9 cellular contexts compared by ENCODE assay signal in the genomic region with DNA sequence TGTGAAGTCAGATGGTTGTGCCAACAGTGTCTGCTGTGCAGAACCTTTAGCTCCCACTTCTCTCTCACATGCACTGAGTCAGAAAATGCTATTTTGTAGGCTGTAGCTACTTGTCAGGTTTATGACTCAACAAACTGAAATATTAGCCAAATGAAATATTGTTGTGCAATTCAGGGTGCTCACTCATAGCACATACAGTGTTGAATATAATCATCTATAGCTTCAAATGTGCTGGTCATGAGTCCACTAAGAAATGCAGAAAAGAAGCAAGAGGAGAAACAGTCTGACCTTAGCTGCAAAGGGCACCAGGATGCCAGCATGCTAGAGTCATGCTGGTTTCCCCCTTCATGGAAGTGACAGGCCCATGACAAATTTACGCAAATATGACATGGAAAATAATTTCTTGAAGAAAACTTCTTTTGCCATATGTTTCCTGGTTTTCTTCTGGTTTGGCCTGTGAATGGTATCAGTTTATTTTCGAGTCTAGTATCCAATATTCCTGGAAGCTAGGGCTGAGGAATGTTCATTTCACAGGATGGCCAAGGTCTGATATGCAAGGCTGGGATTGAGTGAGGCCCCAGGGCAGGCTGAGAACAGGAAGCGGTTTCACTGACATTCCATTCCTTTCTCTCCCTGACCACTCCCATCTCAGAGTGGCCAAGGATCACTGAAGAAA. TPM values are rescaled to one million over a fixed set of nuclear protein-coding genes. Genes with fewer than 3 reads are reported as not detected.
DNase-seq lines count a peak whose midpoint lies in the region; ATAC-seq, FAIRE-seq and TF ChIP-seq lines count a peak whose summit lies in the region.
"Had no signal": no experiment of that assay in that cellular context is flagged by ENCODE, and none has a peak within 500 bp of the region (broad histone marks: within the 10 kb centered on the region; RNA-seq: fewer than 3 reads in every experiment).

No MANE protein-coding gene starts in this region.

- H4K20me1 ChIP-seq in keratinocyte (ENCODE audit: control insufficient read depth, extremely low read depth, insufficient read depth, low read length): no peaks in the 10 kb centered on the region

- H3K79me2 ChIP-seq in keratinocyte (ENCODE audit: control insufficient read depth, insufficient read depth, low read length): no peaks in the 10 kb centered on the region

- FAIRE-seq in keratinocyte (lab: Jason Lieb, UNC): peak; percentile 98

- no peak overlapping the region for H3K9ac ChIP-seq in HUES64 (ENCODE audit: low read depth, low read length)
- peak overlapping the region; percentile 62 for H3K9ac ChIP-seq in keratinocyte (ENCODE audit: control insufficient read depth, extremely low read depth, insufficient read depth, low read length)

- POLR2A ChIA-PET in CD4-positive, alpha-beta T cell (lab: Charles Lee): no interaction called here

- CTCF ChIA-PET in CD4-positive, alpha-beta T cell (lab: Charles Lee): no interaction called here

- no peak overlapping the region for H3K4me3 Mint-ChIP-seq in activated T-cell treated with anti-CD3 and anti-CD28 coated beads, Interleukin-2, amount 50 U/mL, for 24 hours
- no peak overlapping the region for H3K4me3 Mint-ChIP-seq in CD4-positive, alpha-beta T cell

- no peak overlapping the region for H3K27ac Mint-ChIP-seq in activated T-cell treated with anti-CD3 and anti-CD28 coated beads, Interleukin-2, amount 50 U/mL, for 24 hours
- no peak overlapping the region for H3K27ac Mint-ChIP-seq in CD4-positive, alpha-beta T cell

- ATAC-seq in body of pancreas: peak; percentile 71
- no peak for ATAC-seq in CD4-positive, alpha-beta T cell (ENCODE audit: poor library complexity)

- no peak for TF ChIP-seq EP300 in suprapubic skin (IDR thresholded peaks at IDR 0.05)

- H3K27ac ChIP-seq in HUES64 (ENCODE audit: low read depth, low read length) (peak overlapping the region; percentile 34; the same call in 1 of the 2 replicates), body of pancreas (peak overlapping the region; percentile 52 to 86 (median 71)), keratinocyte (ENCODE audit: control insufficient read depth, insufficient read depth, low read length) (peak overlapping the region; percentile 94), suprapubic skin (peak overlapping the region; percentile 2), vagina (no peak overlapping the region)
- no peak overlapping the region for H3K27ac ChIP-seq in CD4-positive, alpha-beta T cell (ENCODE audit: low read depth, low read length)

- H3K4me2 ChIP-seq in keratinocyte (ENCODE audit: control insufficient read depth, extremely low read depth, insufficient read depth, low read depth, low read length): peak overlapping the region; percentile 81

- H3K9me3 ChIP-seq in HUES64 (ENCODE audit: insufficient read depth, low read depth, low read length): no peaks in the 10 kb centered on the region
- H3K9me3 ChIP-seq in body of pancreas: no peaks in the 10 kb centered on the region
- no peaks in the 10 kb centered on the region for H3K9me3 ChIP-seq in keratinocyte (ENCODE audit: control insufficient read depth, low read depth, low read length)
- H3K9me3 ChIP-seq in suprapubic skin: no peaks in the 10 kb centered on the region
- no peaks in the 10 kb centered on the region for H3K9me3 ChIP-seq in vagina
- H3K9me3 ChIP-seq in CD4-positive, alpha-beta T cell (ENCODE audit: control insufficient read depth, low read length): no peaks in the 10 kb centered on the region

- peaks cover 23% of the 10 kb centered on the region for H3K27me3 Mint-ChIP-seq in activated T-cell treated with anti-CD3 and anti-CD28 coated beads, Interleukin-2, amount 50 U/mL, for 24 hours
- peaks cover 10% of the 10 kb centered on the region for H3K27me3 Mint-ChIP-seq in CD4-positive, alpha-beta T cell

- no peaks in the 10 kb centered on the region for H3K27me3 ChIP-seq in HUES64 (ENCODE audit: insufficient read depth, low read length)
- H3K27me3 ChIP-seq in body of pancreas: no peaks in the 10 kb centered on the region
- no peaks in the 10 kb centered on the region for H3K27me3 ChIP-seq in keratinocyte (ENCODE audit: control insufficient read depth, extremely low read depth, insufficient read depth, low read length)
- H3K27me3 ChIP-seq in suprapubic skin: no peaks in the 10 kb centered on the region
- no peaks in the 10 kb centered on the region for H3K27me3 ChIP-seq in vagina
- no peaks in the 10 kb centered on the region for H3K27me3 ChIP-seq in CD4-positive, alpha-beta T cell (ENCODE audit: control insufficient read depth, insufficient read depth, low read length)

- no peaks in the 10 kb centered on the region for H3K4me1 Mint-ChIP-seq in activated T-cell treated with anti-CD3 and anti-CD28 coated beads, Interleukin-2, amount 50 U/mL, for 24 hours (ENCODE audit: low read depth)
- H3K4me1 Mint-ChIP-seq in CD4-positive, alpha-beta T cell (ENCODE audit: low read depth): no peaks in the 10 kb centered on the region

- H3K9me1 ChIP-seq in keratinocyte (ENCODE audit: control insufficient read depth, extremely low read depth, insufficient read depth, low read length): no peaks in the 10 kb centered on the region

- DNase-seq in body of pancreas (peak in 3 of 4 donors; percentile 19 to 54 (median 25)), keratinocyte (ENCODE audit: low read depth, low spot score) (peak; percentile 92), suprapubic skin (ENCODE audit: low spot score in 2 of 2) (peak in 1 of 2 donors; percentile 68), HUDEP-2 (lab: John Stamatoyannopoulos, UW; ENCODE audit: unreplicated experiment in 76 of 76) (no peak), vagina (ENCODE audit: extremely low spot score in 2 of 2) (no peak)
- DNase-seq in activated T-cell treated with anti-CD3 and anti-CD28 coated beads, Interleukin-2, amount 50 U/mL, for 24 hours: no peak
- no peak for DNase-seq in CD4-positive, alpha-beta T cell

- no peaks in the 10 kb centered on the region for H3K36me3 Mint-ChIP-seq in activated T-cell treated with anti-CD3 and anti-CD28 coated beads, Interleukin-2, amount 50 U/mL, for 24 hours (ENCODE audit: low read depth)
- H3K36me3 Mint-ChIP-seq in CD4-positive, alpha-beta T cell (ENCODE audit: low read depth): no peaks in the 10 kb centered on the region

- TF ChIP-seq POLR2A in body of pancreas (IDR thresholded peaks at IDR 0.05) (no peak), suprapubic skin (IDR thresholded peaks at IDR 0.05) (no peak), vagina (IDR thresholded peaks at IDR 0.05) (no peak)

- dilution Hi-C loops in keratinocyte (cut with MboI; ENCODE audit: extremely low pct_ligation_motif_present, low sequenced_read_pairs): no loop called here

- H3K4me3 ChIP-seq in HUES64 (ENCODE audit: low read length) (no peak overlapping the region), body of pancreas (no peak overlapping the region), keratinocyte (ENCODE audit: control insufficient read depth in 2 of 3, extremely low read depth in 1 of 3, insufficient read depth in 2 of 3, low read depth in 1 of 3, low read length in 3 of 3) (peak overlapping the region in 2 of 3 experiments; percentile 21 to 44), suprapubic skin (no peak overlapping the region), vagina (no peak overlapping the region)

- H3K4me1 ChIP-seq in HUES64 (ENCODE audit: insufficient read depth, low read length) (peaks cover 12% of the 10 kb centered on the region), body of pancreas (peaks cover 38% of the 10 kb centered on the region), keratinocyte (ENCODE audit: control insufficient read depth, extremely low read depth, insufficient read depth, low read length) (peaks cover 65% of the 10 kb centered on the region), suprapubic skin (peaks cover 42% of the 10 kb centered on the region), vagina (peaks cover 9% of the 10 kb centered on the region)

- intact Hi-C loops in body of pancreas (cut with DNase I): no loop called here
- intact Hi-C loops in vagina (cut with DNase I): no loop called here
- intact Hi-C loops in CD4-positive, alpha-beta T cell (cut with DNase I, micrococcal nuclease): no loop called here

- 63% methylated on average over 3 of the region's 3 CpGs for WGBS in HUES64
- WGBS in body of pancreas, 2 donors: 50 to 58% methylated on average over 3 of the region's 3 CpGs
- WGBS in suprapubic skin: 44% methylated on average over 3 of the region's 3 CpGs

- TF ChIP-seq CTCF in body of pancreas (IDR thresholded peaks at IDR 0.05) (no peak), keratinocyte (optimal IDR thresholded peaks at IDR 0.05 in 1 of 3, IDR thresholded peaks at IDR 0.05 in 1 of 3, conservative IDR thresholded peaks at IDR 0.05 in 1 of 3; ENCODE audit: extremely low read depth in 1 of 3, insufficient read depth in 2 of 3, low read length in 3 of 3) (no peak), suprapubic skin (IDR thresholded peaks at IDR 0.05) (no peak), vagina (IDR thresholded peaks at IDR 0.05) (no peak)
- no peak for TF ChIP-seq CTCF in CD4-positive, alpha-beta T cell (IDR thresholded peaks at IDR 0.05)

- H3K36me3 ChIP-seq in HUES64 (ENCODE audit: insufficient read depth, low read length) (no peaks in the 10 kb centered on the region), body of pancreas (replicated peaks in 1 of 2; ENCODE audit: insufficient read depth in 1 of 2, low read depth in 2 of 2) (no peaks in the 10 kb centered on the region), keratinocyte (ENCODE audit: control insufficient read depth in 2 of 2, extremely low read depth in 1 of 2, insufficient read depth in 2 of 2, low read length in 2 of 2) (no peaks in the 10 kb centered on the region), suprapubic skin (no peaks in the 10 kb centered on the region), vagina (no peaks in the 10 kb centered on the region)

- no peaks in the 10 kb centered on the region for H3K9me3 Mint-ChIP-seq in activated T-cell treated with anti-CD3 and anti-CD28 coated beads, Interleukin-2, amount 50 U/mL, for 24 hours
- no peaks in the 10 kb centered on the region for H3K9me3 Mint-ChIP-seq in CD4-positive, alpha-beta T cell

- no peak overlapping the region for H2AFZ ChIP-seq in keratinocyte (ENCODE audit: control insufficient read depth, low read length)

RNA-seq across cellular contexts. Expression of gene CXCL2, which starts 10.3 kb away (rescaled TPM):
- polyA plus RNA-seq in HUES64 (2013, experiment 1 of 2): 0.90 TPM
- 2.8 TPM for polyA plus RNA-seq in HUES64 (2013, experiment 2 of 2)
- total RNA-seq in body of pancreas (10 to 100 TPM; 27.4 to 39.4 TPM), suprapubic skin (10 to 100 TPM in 1 of 4 donors, 1 to 10 TPM in 3; 3.8 to 15.6 (median 6.9) TPM), vagina (17.7 TPM)
- 0.96 to 39.7 TPM (median 9.7 TPM) in 3 replicates for polyA plus RNA-seq in keratinocyte
- polyA plus RNA-seq in keratinocyte (2011; ENCODE audit: low read depth): 1.6 TPM
- 10.4 and 20.3 TPM in 2 replicates for polyA plus RNA-seq in keratinocyte (2011; cell fraction: cytosol; rRNA removed)
- 115 and 181 TPM in 2 replicates for polyA plus RNA-seq in keratinocyte (2011; cell fraction: nucleus; rRNA removed)
- polyA plus RNA-seq in keratinocyte (2012; ENCODE audit: low replicate concordance): 0.99 and 5.7 TPM in 2 replicates
- 0.69 to 8.7 TPM (median 2.0 TPM) in 3 replicates for polyA minus RNA-seq in keratinocyte
- 18.2 TPM for polyA minus RNA-seq in keratinocyte (2011; cell fraction: cytosol; rRNA and poly(A)+ RNA removed)
- 38.9 and 54.1 TPM in 2 replicates for polyA minus RNA-seq in keratinocyte (2011; cell fraction: nucleus; rRNA and poly(A)+ RNA removed)
- total RNA-seq in CD4-positive, alpha-beta T cell: 1 to 10 TPM; 3.4 to 3.8 TPM
- polyA plus RNA-seq: neural cell had no signal

RNA-seq across cellular contexts. Expression of gene MTHFD2L, which starts 48.7 kb away (rescaled TPM):
- 10.0 TPM for polyA plus RNA-seq in HUES64 (2013, experiment 1 of 2)
- 10.6 TPM for polyA plus RNA-seq in HUES64 (2013, experiment 2 of 2)
- total RNA-seq in body of pancreas: 10 to 100 TPM; 13.2 to 13.8 TPM
- 8.9 to 30.4 TPM (median 27.0 TPM) in 3 replicates for polyA plus RNA-seq in keratinocyte
- 9.7 TPM for polyA plus RNA-seq in keratinocyte (2011; ENCODE audit: low read depth)
- 13.2 and 23.9 TPM in 2 replicates for polyA plus RNA-seq in keratinocyte (2011; cell fraction: cytosol; rRNA removed)
- polyA plus RNA-seq in keratinocyte (2011; cell fraction: nucleus; rRNA removed): 32.4 and 45.1 TPM in 2 replicates
- polyA plus RNA-seq in keratinocyte (2012; ENCODE audit: low replicate concordance): 9.0 and 10.8 TPM in 2 replicates
- polyA minus RNA-seq in keratinocyte: 4.9 to 54.3 TPM (median 33.5 TPM) in 3 replicates
- polyA minus RNA-seq in keratinocyte (2011; cell fraction: cytosol; rRNA and poly(A)+ RNA removed): 33.4 TPM
- 34.2 and 75.0 TPM in 2 replicates for polyA minus RNA-seq in keratinocyte (2011; cell fraction: nucleus; rRNA and poly(A)+ RNA removed)
- total RNA-seq in suprapubic skin: 10 to 100 TPM; 13.1 to 22.9 (median 15.3) TPM
- 15.5 TPM for total RNA-seq in vagina
- total RNA-seq in CD4-positive, alpha-beta T cell: 10 to 100 TPM; 13.7 to 14.4 TPM

Comparison
In these comparisons a context has a peak if more than half of its experiments do, and no peak if none do; other contexts are left out.
1. H3K27ac ChIP-seq: peak in HUES64 (single experiment), body of pancreas (4 of 4), keratinocyte (single experiment) and suprapubic skin (single experiment); none in vagina (single experiment) and CD4-positive, alpha-beta T cell (single experiment).
2. H3K4me3 ChIP-seq: peak in keratinocyte (2 of 3); none in HUES64 (single experiment), body of pancreas (0 of 2), suprapubic skin (single experiment) and vagina (0 of 2).
3. DNase-seq: peak in body of pancreas (3 of 4) and keratinocyte (single experiment); none in HUDEP-2 (0 of 76), vagina (0 of 2), activated T-cell treated with anti-CD3 and anti-CD28 coated beads, Interleukin-2, amount 50 U/mL, for 24 hours (single experiment) and CD4-positive, alpha-beta T cell (0 of 10).